Comparison of ENCODE assay signal across 1 cellular context in genomic region chr12:24881724-24882371, GRCh38.
TF ChIP-seq lines count a peak whose summit lies in the region.

No MANE protein-coding gene starts in this region.

TF ChIP-seq in GM23338, 12 proteins besides CTCF, POLR2A, EP300 and RAD21 (continued from another document):
- no peak for TF ChIP-seq ZNF462 (CRISPR knock-in tag; IDR thresholded peaks at IDR 0.05)
